13 cellular contexts compared by ENCODE assay signal in the genomic region with DNA sequence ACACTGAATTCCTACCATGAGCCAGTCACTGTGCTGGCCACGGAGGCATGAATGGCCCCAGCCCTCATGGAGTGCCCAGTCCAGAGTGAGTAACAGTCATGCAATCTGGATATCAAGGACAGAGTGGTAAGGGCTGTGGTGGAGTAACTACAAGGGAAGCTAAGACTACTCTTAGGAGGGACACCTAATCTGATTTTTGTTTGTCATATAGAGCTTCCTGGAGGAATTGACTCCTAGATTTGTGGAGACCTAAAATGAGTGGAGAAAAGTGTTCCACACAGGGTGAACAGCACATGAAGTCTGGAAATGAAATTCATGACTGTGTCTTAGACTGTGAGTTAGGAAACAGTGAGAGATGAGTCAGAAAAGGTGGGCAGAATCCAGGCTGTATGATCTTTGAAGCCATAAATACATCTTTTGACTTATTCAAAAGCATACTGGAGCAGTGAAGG.
A peak's percentile ranks its signal among the peaks of the same experiment; 100 is the strongest.
DNase-seq lines count a peak whose midpoint lies in the region; ATAC-seq and TF ChIP-seq lines count a peak whose summit lies in the region.
"Had no signal": no experiment of that assay in that cellular context is flagged by ENCODE, and none has a peak within 500 bp of the region (broad histone marks: within the 10 kb centered on the region; RNA-seq: fewer than 3 reads in every experiment).

No MANE protein-coding gene starts in this region.

- H3K36me3 Mint-ChIP-seq in MCF 10A (ENCODE audit: insufficient read depth, unreplicated experiment) (no peaks in the 10 kb centered on the region), WTC11 (peaks cover 5% of the 10 kb centered on the region)
- H3K36me3 Mint-ChIP-seq: type B pancreatic cell had no signal

- no peaks in the 10 kb centered on the region for H3K9me3 Mint-ChIP-seq in MCF 10A (ENCODE audit: unreplicated experiment)
- H3K9me3 Mint-ChIP-seq in WTC11 = peaks cover 14% of the 10 kb centered on the region
- H3K9me3 Mint-ChIP-seq: type B pancreatic cell had no signal

- H3K9me3 ChIP-seq in breast epithelium = no peaks in the 10 kb centered on the region
- no peaks in the 10 kb centered on the region for H3K9me3 ChIP-seq in aorta (ENCODE audit: control insufficient read depth, low read length)
- H3K9me3 ChIP-seq: BLaER1, neutrophil had no signal

- H3K36me3 ChIP-seq in breast epithelium (no peaks in the 10 kb centered on the region), aorta (ENCODE audit: control insufficient read depth in 1 of 2, insufficient read depth in 2 of 2, low read length in 1 of 2) (no peaks in the 10 kb centered on the region)
- H3K36me3 ChIP-seq: BLaER1, neutrophil had no signal

- H3K4me3 Mint-ChIP-seq in MCF 10A (ENCODE audit: unreplicated experiment) (no peak overlapping the region), WTC11 (no peak overlapping the region)
- H3K4me3 Mint-ChIP-seq: type B pancreatic cell had no signal

- POLR2A ChIA-PET in MCF 10A (lab: Yijun Ruan, JAX) (interaction anchor here (0.7 to 0.9 kb wide), 3 partner anchors 41 to 220 kb away, joined by 3 read pairs; a partner anchor contains a TSS), WTC11 (lab: Charles Lee) (no interaction called here)

- TF ChIP-seq CTCF in MCF 10A (IDR thresholded peaks at IDR 0.05; ENCODE audit: unreplicated experiment) (no peak), breast epithelium (IDR thresholded peaks at IDR 0.05) (no peak), WTC11 (IDR thresholded peaks at IDR 0.05) (no peak)

- peak; percentile 72 for ATAC-seq in aorta (ENCODE audit: low FRiP score)
- no peak for ATAC-seq in HG03045 (IDR thresholded peaks at IDR 0.05; ENCODE audit: unreplicated experiment)
- no peak for ATAC-seq in WTC11

- 39 to 45% methylated on average over 1 of the region's 1 CpG for WGBS in aorta, 2 donors

- CTCF ChIA-PET in MCF 10A (lab: Yijun Ruan, JAX) = interaction anchor here (0.8 kb wide), 1 partner anchor 21 kb away, joined by 3 read pairs; no protein-coding TSS in a partner anchor
- CTCF ChIA-PET in WTC11 (lab: Charles Lee) = no interaction called here

- H3K27ac ChIP-seq in breast epithelium = no peak overlapping the region
- H3K27ac ChIP-seq in aorta (ENCODE audit: low read depth in 1 of 2, low read length in 2 of 2) = no peak overlapping the region
- H3K27ac ChIP-seq: BLaER1, neutrophil had no signal

- BruUV-seq in MCF 10A (replicated peaks; lab: Mats Ljungman, UMichigan) = no TSS peak

- H3K4me1 Mint-ChIP-seq in MCF 10A (ENCODE audit: insufficient read depth, unreplicated experiment) (peaks cover 28% of the 10 kb centered on the region), WTC11 (no peaks in the 10 kb centered on the region)

- no peak for TF ChIP-seq POLR2A in breast epithelium (IDR thresholded peaks at IDR 0.05)

- H3K27me3 Mint-ChIP-seq in MCF 10A (ENCODE audit: insufficient read depth, unreplicated experiment) (no peaks in the 10 kb centered on the region), WTC11 (ENCODE audit: low read depth) (no peaks in the 10 kb centered on the region)
- H3K27me3 Mint-ChIP-seq: type B pancreatic cell had no signal

- DNase-seq in MCF 10A (ENCODE audit: unreplicated experiment) (peak; percentile 76), breast epithelium (ENCODE audit: low spot score in 2 of 2) (no peak), astrocyte of the hippocampus (ENCODE audit: low read depth, low spot score) (peak; percentile 39), iris pigment epithelial cell (ENCODE audit: low read depth) (peak; percentile 92), aorta (no peak), WTC11 (ENCODE audit: low spot score) (no peak), H4 (ENCODE audit: low spot score) (no peak)
- DNase-seq: NCI-H187 treated with DMSO at 0.1 percent for 48 hours; stimulated activated CD4-positive, alpha-beta T cell treated with anti-CD3 and anti-CD28 coated beads, Interleukin-4, amount 100 ng/mL, for 4 hours had no signal

- H3K4me3 ChIP-seq in breast epithelium (no peak overlapping the region), aorta (ENCODE audit: low read length in 2 of 2) (no peak overlapping the region)
- H3K4me3 ChIP-seq: BLaER1 had no signal

- no peaks in the 10 kb centered on the region for H3K27me3 ChIP-seq in breast epithelium
- H3K27me3 ChIP-seq in aorta (ENCODE audit: control insufficient read depth in 1 of 2, insufficient read depth in 2 of 2, low read length in 1 of 2) = no peaks in the 10 kb centered on the region
- H3K27me3 ChIP-seq: BLaER1, neutrophil had no signal

- H3K4me1 ChIP-seq in breast epithelium (no peaks in the 10 kb centered on the region), aorta (ENCODE audit: control insufficient read depth in 1 of 2, insufficient read depth in 2 of 2, low read length in 2 of 2) (peaks cover 2 to 5% of the 10 kb centered on the region in 2 donors)
- H3K4me1 ChIP-seq: BLaER1 had no signal

- intact Hi-C loops in MCF 10A (cut with micrococcal nuclease) (loop anchor here (5.0 to 10.0 kb wide), 2 partner anchors 53 to 214 kb away; no protein-coding TSS in a partner anchor), breast epithelium (cut with DNase I; ENCODE audit: low total_unique reads) (no loop called here), aorta (cut with DNase I) (no loop called here)

- peak overlapping the region; percentile 68 for H3K27ac Mint-ChIP-seq in MCF 10A (ENCODE audit: low read depth, unreplicated experiment)
- H3K27ac Mint-ChIP-seq in WTC11 = no peak overlapping the region
- H3K27ac Mint-ChIP-seq: type B pancreatic cell had no signal

TF ChIP-seq in WTC11, 78 proteins besides CTCF, POLR2A, EP300 and RAD21:
- TF ChIP-seq, protein P1, sequence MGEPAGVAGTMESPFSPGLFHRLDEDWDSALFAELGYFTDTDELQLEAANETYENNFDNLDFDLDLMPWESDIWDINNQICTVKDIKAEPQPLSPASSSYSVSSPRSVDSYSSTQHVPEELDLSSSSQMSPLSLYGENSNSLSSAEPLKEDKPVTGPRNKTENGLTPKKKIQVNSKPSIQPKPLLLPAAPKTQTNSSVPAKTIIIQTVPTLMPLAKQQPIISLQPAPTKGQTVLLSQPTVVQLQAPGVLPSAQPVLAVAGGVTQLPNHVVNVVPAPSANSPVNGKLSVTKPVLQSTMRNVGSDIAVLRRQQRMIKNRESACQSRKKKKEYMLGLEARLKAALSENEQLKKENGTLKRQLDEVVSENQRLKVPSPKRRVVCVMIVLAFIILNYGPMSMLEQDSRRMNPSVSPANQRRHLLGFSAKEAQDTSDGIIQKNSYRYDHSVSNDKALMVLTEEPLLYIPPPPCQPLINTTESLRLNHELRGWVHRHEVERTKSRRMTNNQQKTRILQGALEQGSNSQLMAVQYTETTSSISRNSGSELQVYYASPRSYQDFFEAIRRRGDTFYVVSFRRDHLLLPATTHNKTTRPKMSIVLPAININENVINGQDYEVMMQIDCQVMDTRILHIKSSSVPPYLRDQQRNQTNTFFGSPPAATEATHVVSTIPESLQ (CRISPR knock-in tag; IDR thresholded peaks at IDR 0.05) = no peak

Comparison
In these comparisons a context has a peak if more than half of its experiments do, and no peak if none do; other contexts are left out.
1. DNase-seq: peak in MCF 10A (single experiment), astrocyte of the hippocampus (single experiment) and iris pigment epithelial cell (single experiment); none in breast epithelium (0 of 2), aorta (0 of 2), WTC11 (single experiment) and H4 (single experiment).